ENCODE assay signal across 1 cellular context in genomic region chr13:94214979-94215378, GRCh38.
TF ChIP-seq lines count a peak whose summit lies in the region.

No MANE protein-coding gene starts in this region.

TF ChIP-seq in SK-N-SH, 30 proteins besides CTCF, POLR2A, EP300 and RAD21 (continued from another document):
- TF ChIP-seq IRF3 (IDR thresholded peaks at IDR 0.05; ENCODE audit: low read depth, low read length), result no peak
- no peak for TF ChIP-seq MXI1 (IDR thresholded peaks at IDR 0.05; ENCODE audit: low read depth, low read length)
- no peak for TF ChIP-seq RCOR1 (IDR thresholded peaks at IDR 0.05; ENCODE audit: low read length)
- TF ChIP-seq RXRA (IDR thresholded peaks at IDR 0.05; ENCODE audit: borderline replicate concordance, low read depth), result no peak
- TF ChIP-seq TEAD4 (IDR thresholded peaks at IDR 0.05; ENCODE audit: borderline replicate concordance, insufficient read depth), result no peak
- TF ChIP-seq POLR2AphosphoS5 (IDR thresholded peaks at IDR 0.05; ENCODE audit: low read depth, low read length), result no peak
- TF ChIP-seq NFIC (IDR thresholded peaks at IDR 0.05; ENCODE audit: borderline replicate concordance), result no peak
- TF ChIP-seq FOXM1 (IDR thresholded peaks at IDR 0.05; ENCODE audit: low read depth), result no peak
